Comparison of ENCODE assay signal across 8 cellular contexts in genomic region chr2:190468814-190469569, GRCh38.
DNase-seq lines count a peak whose midpoint lies in the region; ATAC-seq and TF ChIP-seq lines count a peak whose summit lies in the region.

No MANE protein-coding gene starts in this region.

- H3K56ac ChIP-seq in mesendoderm (ENCODE audit: low read length), result no peak overlapping the region

- 9 to 10% methylated on average over 4 of the region's 4 CpGs for WGBS in esophagus squamous epithelium, 2 donors
- no CpG with 5 or more reads among the region's 4 CpGs for WGBS in mesendoderm (ENCODE audit: extremely low coverage, insufficient coverage, low lambda C conversion rate)

- H3K23ac ChIP-seq in mesendoderm (ENCODE audit: low read length), result no peak overlapping the region

- H2BK5ac ChIP-seq in mesendoderm (ENCODE audit: low read length), result no peak overlapping the region

- H3K79me2 ChIP-seq in KMS-11 (ENCODE audit: insufficient read depth, low read depth) (peaks cover 3% of the 10 kb centered on the region; the same call in 1 of the 2 replicates), mesendoderm (ENCODE audit: control insufficient read depth, insufficient read depth, low read length) (no peaks in the 10 kb centered on the region)

- H2BK120ac ChIP-seq in mesendoderm (ENCODE audit: low read depth, low read length), result no peak overlapping the region

- H3K4me3 ChIP-seq in KMS-11 (IDR thresholded peaks at IDR 0.05; ENCODE audit: insufficient read depth, low read depth, low read length), result no peak overlapping the region
- H3K4me3 ChIP-seq in esophagus squamous epithelium, result no peak overlapping the region
- no peak overlapping the region for H3K4me3 ChIP-seq in mesendoderm (ENCODE audit: low read length)

- H3K18ac ChIP-seq in mesendoderm (ENCODE audit: low read length), result no peak overlapping the region

- H3K27ac ChIP-seq in KMS-11 (peak overlapping the region; percentile 79), esophagus squamous epithelium (peak overlapping the region; percentile 70 to 86 (median 78)), mesendoderm (ENCODE audit: low read depth, low read length) (no peak overlapping the region)

- TF ChIP-seq CTCF in KMS-11 (conservative IDR thresholded peaks at IDR 0.05; ENCODE audit: low read depth, low read length) (no peak), esophagus squamous epithelium (IDR thresholded peaks at IDR 0.05) (no peak), neural crest cell (conservative IDR thresholded peaks at IDR 0.05) (no peak)

- H4K5ac ChIP-seq in mesendoderm (ENCODE audit: low read length), result no peak overlapping the region

- no peaks in the 10 kb centered on the region for H3K36me3 ChIP-seq in KMS-11 (ENCODE audit: insufficient read depth)
- H3K36me3 ChIP-seq in esophagus squamous epithelium, result peaks cover 6 to 16% (median 8%) of the 10 kb centered on the region in 3 donors
- H3K36me3 ChIP-seq in mesendoderm (ENCODE audit: control insufficient read depth, insufficient read depth, low read length), result no peaks in the 10 kb centered on the region

- peaks cover 14% of the 10 kb centered on the region for H3K36me3 Mint-ChIP-seq in neural crest cell (ENCODE audit: low read depth)

- H3K79me1 ChIP-seq in mesendoderm (ENCODE audit: low read length), result no peaks in the 10 kb centered on the region

- H2BK15ac ChIP-seq in mesendoderm (replicated peaks; ENCODE audit: low read depth), result no peak overlapping the region

- peak; percentile 96 for DNase-seq in COR-L47 (lab: John Stamatoyannopoulos, UW)
- peak; percentile 95 for DNase-seq in RPMI7951 (ENCODE audit: low read depth)
- DNase-seq in esophagus squamous epithelium (lab: John Stamatoyannopoulos, UW), result no peak
- no peak for DNase-seq in neural crest cell (ENCODE audit: low read depth, low spot score)
- DNase-seq in mesendoderm, result no peak

- H3K27me3 ChIP-seq in KMS-11 (ENCODE audit: insufficient read depth, low read depth), result no peaks in the 10 kb centered on the region
- no peaks in the 10 kb centered on the region for H3K27me3 ChIP-seq in esophagus squamous epithelium
- H3K27me3 ChIP-seq in mesendoderm (ENCODE audit: insufficient read depth, low read length, poor library complexity), result no peaks in the 10 kb centered on the region

- no peak overlapping the region for H4K8ac ChIP-seq in mesendoderm (ENCODE audit: low read depth, low read length)

- TF ChIP-seq POLR2A in esophagus squamous epithelium (IDR thresholded peaks at IDR 0.05), result no peak

- peak overlapping the region; percentile 26; the same call in 1 of the 2 replicates for H2AFZ ChIP-seq in KMS-11 (ENCODE audit: low read depth)

- H3K9me3 Mint-ChIP-seq in neural crest cell, result no peaks in the 10 kb centered on the region

- intact Hi-C loops in esophagus squamous epithelium (cut with DNase I), result no loop called here

- H3K4ac ChIP-seq in mesendoderm (ENCODE audit: low read depth, low read length), result no peak overlapping the region

- ATAC-seq in GM21447 (IDR thresholded peaks at IDR 0.05; ENCODE audit: unreplicated experiment), result peak; percentile 56
- no peak for ATAC-seq in activated CD4-positive, CD25-positive, alpha-beta regulatory T cell treated with anti-CD3 and anti-CD28 coated beads, Interleukin-2, amount 50 U/mL, for 24 hours

- H4K20me1 ChIP-seq in KMS-11 (ENCODE audit: insufficient read depth), result no peaks in the 10 kb centered on the region

- no peaks in the 10 kb centered on the region for H3K9me3 ChIP-seq in esophagus squamous epithelium

- H3K27me3 Mint-ChIP-seq in neural crest cell (ENCODE audit: low read depth), result no peaks in the 10 kb centered on the region

- no peak overlapping the region for H2AK5ac ChIP-seq in mesendoderm (ENCODE audit: low read length)

- H3K4me2 ChIP-seq in KMS-11 (peak overlapping the region; percentile 74), mesendoderm (ENCODE audit: low read length) (no peak overlapping the region)

- H3K4me3 Mint-ChIP-seq in neural crest cell, result no peak overlapping the region

- peaks cover 20% of the 10 kb centered on the region for H3K4me1 Mint-ChIP-seq in neural crest cell

- peak overlapping the region; percentile 58 for H3K27ac Mint-ChIP-seq in neural crest cell (ENCODE audit: unreplicated experiment)

- H3K9ac ChIP-seq in KMS-11, result peak overlapping the region; percentile 20; the same call in 1 of the 2 replicates
- no peak overlapping the region for H3K9ac ChIP-seq in mesendoderm (ENCODE audit: low read length)

- H3K4me1 ChIP-seq in KMS-11 (ENCODE audit: low read depth, poor library complexity, severe bottlenecking) (peaks cover 61% of the 10 kb centered on the region), esophagus squamous epithelium (peaks cover 22 to 50% (median 32%) of the 10 kb centered on the region in 3 donors), mesendoderm (ENCODE audit: control insufficient read depth, low read depth, low read length) (no peaks in the 10 kb centered on the region)

Comparison
In these comparisons a context has a peak if more than half of its experiments do, and no peak if none do; other contexts are left out.
1. DNase-seq: peak in COR-L47 (single experiment) and RPMI7951 (single experiment); none in esophagus squamous epithelium (single experiment), neural crest cell (single experiment) and mesendoderm (single experiment).